ENCODE assay signal across 23 cellular contexts in the genomic region with DNA sequence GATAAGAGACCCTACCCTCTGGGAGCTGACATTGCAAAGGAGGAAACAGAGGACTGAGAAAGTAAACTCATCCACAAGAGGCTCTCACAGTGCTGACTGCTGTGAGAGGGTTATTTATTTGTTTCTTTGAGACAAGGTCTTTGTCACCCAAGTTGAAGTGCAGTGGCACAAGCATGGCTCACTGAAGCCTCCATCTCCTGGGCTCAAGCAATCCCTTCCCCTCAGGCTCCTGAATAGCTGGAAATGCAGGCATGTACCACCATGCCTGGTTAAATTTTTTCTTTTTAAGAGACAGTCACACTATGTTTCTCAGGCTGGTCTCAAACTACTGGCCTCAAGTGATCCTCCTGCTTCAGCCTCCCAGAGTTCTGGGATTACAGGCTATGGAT.
"Had no signal": no experiment of that assay in that cellular context is flagged by ENCODE, and none has a peak within 500 bp of the region (broad histone marks: within the 10 kb centered on the region; RNA-seq: fewer than 3 reads in every experiment).

No MANE protein-coding gene starts in this region.

- H3K27ac Mint-ChIP-seq: activated naive CD4-positive, alpha-beta T cell treated with anti-CD3 and anti-CD28 coated beads, Interleukin-2, amount 10 ng/mL, durations not matched to agents 7 days and 5 days; activated naive CD8-positive, alpha-beta T cell treated with anti-CD3 and anti-CD28 coated beads, Interleukin-2, amount 50 U/mL, for 24 hours; progenitor cell of endocrine pancreas had no signal

- H3K27me3 Mint-ChIP-seq: activated naive CD8-positive, alpha-beta T cell treated with anti-CD3 and anti-CD28 coated beads, Interleukin-2, amount 50 U/mL, for 24 hours had no signal

- H3K36me3 Mint-ChIP-seq: activated naive CD4-positive, alpha-beta T cell treated with anti-CD3 and anti-CD28 coated beads, Interleukin-2, amount 10 ng/mL, durations not matched to agents 7 days and 5 days had no signal

- DNase-seq: activated CD4-positive, alpha-beta T cell treated with anti-CD3 and anti-CD28 coated beads for 4 hours; activated CD4-positive, alpha-beta T cell treated with anti-CD3 and anti-CD28 coated beads, Interleukin-2, amount 50 U/mL, for 48 hours; activated CD4-positive, CD25-positive, alpha-beta regulatory T cell; activated CD8-positive, alpha-beta memory T cell treated with anti-CD3 and anti-CD28 coated beads, Interleukin-2, amount 50 U/mL, for 48 hours; activated effector memory CD4-positive, alpha-beta T cell treated with Interleukin-2 at 50 U/mL for 16 hours; activated naive CD4-positive, alpha-beta T cell treated with anti-CD3 and anti-CD28 coated beads, Interleukin-2, amount 10 ng/mL, durations not matched to agents 7 days and 5 days; activated naive CD8-positive, alpha-beta T cell treated with anti-CD3 and anti-CD28 coated beads, Interleukin-2, amount 50 U/mL, for 24 hours; activated T-cell treated with anti-CD3 and anti-CD28 coated beads, Interleukin-2, amount 50 U/mL, for 48 hours; body of pancreas; caudate nucleus; effector memory CD4-positive, alpha-beta T cell; heart right ventricle; left colon; mesendoderm; naive thymus-derived CD8-positive, alpha-beta T cell; retina; stimulated activated CD4-positive, alpha-beta T cell treated with anti-CD3 and anti-CD28 coated beads, Interleukin-4, amount 100 ng/mL, for 4 hours; stimulated activated naive CD8-positive, alpha-beta T cell treated with anti-CD3 and anti-CD28 coated beads, Interleukin-15, Interleukin-2, amounts not matched to agents 100 U/mL and 50 U/mL, for 24 hours; T-helper 2 cell had no signal

- H3K4me3 ChIP-seq: body of pancreas, heart right ventricle, tibial nerve had no signal

- H3K36me3 ChIP-seq: heart right ventricle, tibial nerve had no signal

- H3K27ac ChIP-seq: body of pancreas, heart right ventricle, tibial nerve had no signal

- H3K27me3 ChIP-seq: body of pancreas, tibial nerve had no signal

- H3K4me1 Mint-ChIP-seq: activated naive CD4-positive, alpha-beta T cell treated with anti-CD3 and anti-CD28 coated beads, Interleukin-2, amount 10 ng/mL, durations not matched to agents 7 days and 5 days; activated naive CD8-positive, alpha-beta T cell treated with anti-CD3 and anti-CD28 coated beads, Interleukin-2, amount 50 U/mL, for 24 hours had no signal

- H3K9me3 ChIP-seq: body of pancreas, tibial nerve had no signal

- H3K9me3 Mint-ChIP-seq: activated naive CD4-positive, alpha-beta T cell treated with anti-CD3 and anti-CD28 coated beads, Interleukin-2, amount 10 ng/mL, durations not matched to agents 7 days and 5 days; activated naive CD8-positive, alpha-beta T cell treated with anti-CD3 and anti-CD28 coated beads, Interleukin-2, amount 50 U/mL, for 24 hours; naive thymus-derived CD8-positive, alpha-beta T cell had no signal

- FAIRE-seq: endothelial cell of umbilical vein, urothelium cell line had no signal

- ATAC-seq: activated naive CD8-positive, alpha-beta T cell treated with anti-CD3 and anti-CD28 coated beads, Interleukin-2, amount 50 U/mL, for 24 hours; body of pancreas; left colon; naive thymus-derived CD8-positive, alpha-beta T cell; stimulated activated naive CD8-positive, alpha-beta T cell treated with anti-CD3 and anti-CD28 coated beads, Interleukin-15, Interleukin-2, amounts not matched to agents 100 U/mL and 50 U/mL, for 24 hours had no signal

- H3K4me3 Mint-ChIP-seq: activated naive CD4-positive, alpha-beta T cell treated with anti-CD3 and anti-CD28 coated beads, Interleukin-2, amount 10 ng/mL, durations not matched to agents 7 days and 5 days; activated naive CD8-positive, alpha-beta T cell treated with anti-CD3 and anti-CD28 coated beads, Interleukin-2, amount 50 U/mL, for 24 hours; naive thymus-derived CD8-positive, alpha-beta T cell had no signal
